8 cellular contexts compared by ENCODE assay signal in the genomic region with DNA sequence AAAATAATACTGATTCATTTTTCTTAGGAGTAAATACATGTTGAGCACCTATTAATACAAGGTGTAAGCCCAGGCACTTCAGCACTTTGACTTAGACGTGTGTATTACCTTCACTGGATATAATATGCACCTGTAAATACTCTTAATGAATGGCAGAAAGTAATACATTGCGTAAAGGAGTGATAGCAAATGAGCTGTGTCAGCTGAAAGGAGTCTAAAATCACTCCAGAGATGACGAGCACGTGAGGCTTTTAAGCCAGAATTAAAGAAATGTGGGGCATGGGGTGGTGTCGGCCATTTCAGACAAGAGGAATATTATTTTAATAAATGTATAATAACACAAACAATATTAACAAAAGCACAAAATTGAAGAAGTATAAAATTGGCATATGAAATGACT.
"Had no signal": no experiment of that assay in that cellular context is flagged by ENCODE, and none has a peak within 500 bp of the region (broad histone marks: within the 10 kb centered on the region; RNA-seq: fewer than 3 reads in every experiment).

No MANE protein-coding gene starts in this region.

- ATAC-seq: GM12878 had no signal

- H3K4me3 ChIP-seq: GM12878 had no signal

- DNase-seq: GDM1, GF-D8 had no signal

- FAIRE-seq: G401.6, GM12878, GM12891, GM12892, GM18507, GM19239 had no signal
